ENCODE assay signal across 12 cellular contexts in the genomic region with DNA sequence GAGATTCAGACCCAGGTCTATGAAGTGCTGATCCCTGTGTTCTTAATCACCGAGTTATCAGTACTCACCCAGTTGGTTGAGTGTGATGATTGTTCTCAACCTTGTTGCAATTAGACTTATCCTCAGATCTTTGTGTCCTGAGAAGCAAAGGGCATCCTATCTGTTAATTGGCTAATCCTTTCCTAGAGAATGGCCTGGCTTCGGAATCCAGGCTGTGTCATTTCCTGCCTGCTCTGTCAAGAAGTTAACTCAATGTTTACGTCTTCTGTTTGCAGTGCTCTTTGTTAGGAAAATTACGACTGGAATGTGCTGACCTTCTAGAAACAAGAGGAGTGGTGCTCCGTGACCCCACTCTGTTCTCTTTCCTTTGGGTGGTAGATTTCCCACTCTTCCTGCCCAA. TPM values are rescaled to one million over a fixed set of nuclear protein-coding genes. Genes with fewer than 3 reads are reported as not detected.
DNase-seq lines count a peak whose midpoint lies in the region; ATAC-seq, FAIRE-seq and TF ChIP-seq lines count a peak whose summit lies in the region.
"Had no signal": no experiment of that assay in that cellular context is flagged by ENCODE, and none has a peak within 500 bp of the region (broad histone marks: within the 10 kb centered on the region; RNA-seq: fewer than 3 reads in every experiment).

No MANE protein-coding gene starts in this region.

- H3K4me3 ChIP-seq in liver (ENCODE audit: low read depth in 1 of 3, low read length in 3 of 3): no peak overlapping the region
- H3K4me3 ChIP-seq in HepG2 (replicated peaks in 1 of 3; ENCODE audit: insufficient read depth in 1 of 3, low read depth in 2 of 3, low read length in 3 of 3): no peak overlapping the region
- no peak overlapping the region for H3K4me3 ChIP-seq in H1 (ENCODE audit: extremely low read depth in 1 of 4, insufficient read depth in 2 of 4, low read depth in 3 of 4, low read length in 4 of 4)
- no peak overlapping the region for H3K4me3 ChIP-seq in right lobe of liver

- H3K4me1 ChIP-seq in liver (ENCODE audit: control insufficient read depth in 4 of 4, insufficient read depth in 4 of 4, low read length in 3 of 4): no peaks in the 10 kb centered on the region
- H3K4me1 ChIP-seq in HepG2 (ENCODE audit: insufficient read depth, low read length): no peaks in the 10 kb centered on the region
- H3K4me1 ChIP-seq in H1 (replicated peaks in 1 of 4; ENCODE audit: control insufficient read depth in 3 of 4, insufficient read depth in 4 of 4, low read length in 3 of 4): peaks cover 0 to 9% (median 4%) of the 10 kb centered on the region in 4 experiments; a peak in 5 of 7 replicates
- no peaks in the 10 kb centered on the region for H3K4me1 ChIP-seq in right lobe of liver

- H3K36me3 ChIP-seq in liver (ENCODE audit: control insufficient read depth in 4 of 4, insufficient read depth in 3 of 4, low read depth in 1 of 4, low read length in 3 of 4): peaks cover 0 to 8% (median 4%) of the 10 kb centered on the region in 4 donors
- peaks cover 13 to 43% of the 10 kb centered on the region in 2 experiments for H3K36me3 ChIP-seq in HepG2 (replicated peaks in 1 of 2; ENCODE audit: control insufficient read depth in 1 of 2, insufficient read depth in 2 of 2, low read length in 2 of 2)
- H3K36me3 ChIP-seq in H1 (ENCODE audit: control insufficient read depth in 2 of 4, insufficient read depth in 4 of 4, low read length in 3 of 4): peaks cover 8 to 51% (median 22%) of the 10 kb centered on the region in 4 experiments; a peak in 7 of 8 replicates
- H3K36me3 ChIP-seq in right lobe of liver: peaks cover 0 to 29% (median 0%) of the 10 kb centered on the region in 4 donors

- no peak overlapping the region for H3K23ac ChIP-seq in H1 (ENCODE audit: insufficient read length)

- H3K27me3 ChIP-seq in liver (ENCODE audit: control insufficient read depth in 4 of 4, insufficient read depth in 4 of 4, low read length in 3 of 4): no peaks in the 10 kb centered on the region
- no peaks in the 10 kb centered on the region for H3K27me3 ChIP-seq in HepG2 (ENCODE audit: control insufficient read depth in 1 of 2, insufficient read depth in 2 of 2, low read length in 2 of 2)
- H3K27me3 ChIP-seq in H1 (replicated peaks in 1 of 4; ENCODE audit: control insufficient read depth in 3 of 4, extremely low read depth in 1 of 4, insufficient read depth in 3 of 4, low read length in 3 of 4): no peaks in the 10 kb centered on the region
- no peaks in the 10 kb centered on the region for H3K27me3 ChIP-seq in right lobe of liver

- POLR2A ChIA-PET in HepG2 (lab: Yijun Ruan, JAX) (no interaction called here), H1 (lab: Charles Lee; ENCODE audit: partially characterized antibody) (interaction anchor here (1.0 to 17.5 kb wide), 5 partner anchors 9 to 29 kb away, joined by 3 to 475 read pairs (median 5); a partner anchor contains a TSS)

- H4K20me1 ChIP-seq in HepG2 (ENCODE audit: insufficient read depth, low read length) (no peaks in the 10 kb centered on the region), H1 (replicated peaks in 1 of 2; ENCODE audit: control insufficient read depth in 1 of 2, insufficient read depth in 2 of 2, low read length in 2 of 2) (peaks cover 0 to 1% of the 10 kb centered on the region in 2 experiments)

- no peak overlapping the region for H3K56ac ChIP-seq in H1 (replicated peaks; ENCODE audit: insufficient read length, low read depth, low read length)

- WGBS in liver: 75% methylated on average over 5 of the region's 5 CpGs
- 89% methylated on average over 5 of the region's 5 CpGs for WGBS in HepG2 (ENCODE audit: low lambda C conversion rate)
- 64% methylated on average over 5 of the region's 5 CpGs; no CpG with 5 or more reads in 1 of the 2 experiments for WGBS in H1 (ENCODE audit: extremely low coverage in 1 of 2, insufficient coverage in 1 of 2, insufficient read length in 1 of 2, insufficient replicate concordance in 2 of 2, low coverage in 1 of 2, low lambda C conversion rate in 2 of 2, missing lambda C conversion rate in 1 of 2), 2 experiments
- WGBS in right lobe of liver (ENCODE audit: insufficient coverage, low coverage, low lambda C conversion rate, missing lambda C conversion rate): 69% methylated on average over 5 of the region's 5 CpGs

- TF ChIP-seq CTCF in liver (IDR thresholded peaks at IDR 0.05; ENCODE audit: low read depth, low read length, missing input control) (no peak), HepG2 (CRISPR knock-in tag; IDR thresholded peaks at IDR 0.05) (no peak), H1 (IDR thresholded peaks at IDR 0.05; ENCODE audit: control extremely low read depth in 1 of 3, insufficient read depth in 1 of 3, low read depth in 1 of 3, low read length in 3 of 3) (no peak), right lobe of liver (IDR thresholded peaks at IDR 0.05) (no peak)

- no peak overlapping the region for H2AFZ ChIP-seq in HepG2 (ENCODE audit: low read length)
- no peak overlapping the region for H2AFZ ChIP-seq in H1 (ENCODE audit: low read length)

- BruUV-seq in HepG2 (replicated peaks; lab: Mats Ljungman, UMichigan): no TSS peak

- no peak overlapping the region for H4K91ac ChIP-seq in H1 (replicated peaks; ENCODE audit: insufficient read length, low read length)

- no peak for TF ChIP-seq RAD21 in liver (IDR thresholded peaks at IDR 0.05)
- no peak for TF ChIP-seq RAD21 in HepG2 (CRISPR knock-in tag; IDR thresholded peaks at IDR 0.05)
- TF ChIP-seq RAD21 in H1 (IDR thresholded peaks at IDR 0.05 in 1 of 2, conservative IDR thresholded peaks at IDR 0.05 in 1 of 2; ENCODE audit: low read depth in 2 of 2, low read length in 2 of 2): no peak

- H3K9me3 ChIP-seq in liver (ENCODE audit: control insufficient read depth in 4 of 4, low read length in 3 of 4) (no peaks in the 10 kb centered on the region), HepG2 (ENCODE audit: low read length) (no peaks in the 10 kb centered on the region), H1 (ENCODE audit: insufficient read depth in 2 of 2, low read depth in 1 of 2, low read length in 1 of 2) (no peaks in the 10 kb centered on the region), right lobe of liver (no peaks in the 10 kb centered on the region)

- FAIRE-seq in HepG2 (lab: Jason Lieb, UNC) (no peak), H1 (lab: Jason Lieb, UNC) (peak; percentile 69)

- H2BK20ac ChIP-seq in H1 (ENCODE audit: low read length): no peak overlapping the region

- no peak overlapping the region for H2BK120ac ChIP-seq in H1 (replicated peaks; ENCODE audit: low read depth, low read length)

- H3K27ac ChIP-seq in liver (ENCODE audit: low read depth in 1 of 2, low read length in 2 of 2) (peak overlapping the region in 1 of 2 donors; percentile 17), HepG2 (ENCODE audit: extremely low read length, insufficient read depth, low read length) (no peak overlapping the region), H1 (ENCODE audit: low read depth, low read length) (no peak overlapping the region), right lobe of liver (peak overlapping the region in 1 of 3 donors; percentile 18)

- no peak overlapping the region for H3K4ac ChIP-seq in H1 (replicated peaks; ENCODE audit: insufficient read length, low read depth, low read length)

- TF ChIP-seq POLR2A in HepG2 (IDR thresholded peaks at IDR 0.05; ENCODE audit: insufficient read depth in 1 of 2, low read depth in 2 of 2, low read length in 2 of 2) (no peak), H1 (IDR thresholded peaks at IDR 0.05; ENCODE audit: control extremely low read depth in 1 of 2, low read depth in 2 of 2, low read length in 2 of 2) (no peak), right lobe of liver (IDR thresholded peaks at IDR 0.05) (no peak), GM18505 (IDR thresholded peaks at IDR 0.05; ENCODE audit: borderline replicate concordance, extremely low read depth, insufficient read depth, insufficient read length) (no peak)

- H3K9ac ChIP-seq in liver (ENCODE audit: low read depth in 1 of 2, low read length in 2 of 2) (no peak overlapping the region), HepG2 (ENCODE audit: insufficient read depth, low read depth, low read length) (no peak overlapping the region), H1 (replicated peaks in 1 of 4; ENCODE audit: extremely low read depth in 1 of 4, low read depth in 3 of 4, low read length in 3 of 4) (no peak overlapping the region)

- no peak overlapping the region for H4K8ac ChIP-seq in H1 (ENCODE audit: extremely low read depth, insufficient read depth, low read length)

- CTCF ChIA-PET in HepG2 (lab: Yijun Ruan, JAX; ENCODE audit: low intra/inter-chr PET ratio, low total read pairs): no interaction called here
- CTCF ChIA-PET in H1 (lab: Charles Lee; ENCODE audit: partially characterized antibody): no interaction called here

- TF ChIP-seq EP300 in HepG2 (IDR thresholded peaks at IDR 0.05; ENCODE audit: low read depth in 2 of 2, low read length in 2 of 2) (no peak), HepG2 (CRISPR knock-in tag; IDR thresholded peaks at IDR 0.05; ENCODE audit: borderline replicate concordance) (no peak), H1 (IDR thresholded peaks at IDR 0.05; ENCODE audit: borderline replicate concordance in 1 of 2, low read depth in 2 of 2, low read length in 2 of 2) (no peak)

- H2BK15ac ChIP-seq in H1 (ENCODE audit: low read length): no peak overlapping the region

- H3K4me2 ChIP-seq in HepG2 (ENCODE audit: low read depth, low read length) (no peak overlapping the region), H1 (ENCODE audit: insufficient read depth in 1 of 2, low read depth in 2 of 2, low read length in 2 of 2) (peak overlapping the region in 1 of 2 experiments; percentile 53; a peak in 2 of 4 replicates)

- in situ Hi-C loops in HepG2 (cut with HindIII; ENCODE audit: extremely low pct_ligation_motif_present, low pct_unique_long_range_greater_than_20kb): no loop called here

- H3K79me2 ChIP-seq in HepG2 (ENCODE audit: insufficient read depth, low read length) (no peaks in the 10 kb centered on the region), H1 (ENCODE audit: control insufficient read depth in 1 of 2, insufficient read depth in 2 of 2, low read length in 2 of 2) (no peaks in the 10 kb centered on the region)

- ATAC-seq in HepG2 (no peak), right lobe of liver (peak; percentile 38 to 67 (median 48)), GM21723 (IDR thresholded peaks at IDR 0.05; ENCODE audit: unreplicated experiment) (no peak), GM18505 (IDR thresholded peaks at IDR 0.05; ENCODE audit: unreplicated experiment) (no peak), HG03139 (IDR thresholded peaks at IDR 0.05; ENCODE audit: unreplicated experiment) (no peak)
- ATAC-seq: natural killer cell had no signal

- DNase-seq in HepG2 (ENCODE audit: low spot score): no peak
- no peak for DNase-seq in H1 (ENCODE audit: low read depth in 1 of 2, low spot score in 2 of 2)
- no peak for DNase-seq in right lobe of liver
- DNase-seq in T1000 (lab: John Stamatoyannopoulos, UW): no peak
- DNase-seq: natural killer cell; NCI-H1417; stimulated activated CD4-positive, alpha-beta T cell treated with anti-CD3 and anti-CD28 coated beads, Interleukin-1b, Interleukin-23, amount 100 ng/mL, for 48 hours; T-helper 9 cell had no signal

- no peak overlapping the region for H4K5ac ChIP-seq in H1 (ENCODE audit: insufficient read length, low read depth, low read length)

- intact Hi-C loops in HepG2 (cut with micrococcal nuclease; ENCODE audit: unreplicated experiment): no loop called here
- intact Hi-C loops in right lobe of liver (cut with DNase I): no loop called here

- H3K23me2 ChIP-seq in H1 (ENCODE audit: low read depth, low read length): no peaks in the 10 kb centered on the region

- H2BK5ac ChIP-seq in H1 (ENCODE audit: low read depth, low read length): 0 out of 2 replicates have a peak overlapping the region, but pooled peaks have one; percentile 15

- H2BK12ac ChIP-seq in H1 (ENCODE audit: low read depth, low read length): no peak overlapping the region; the same call in 1 of the 2 replicates

- H3K18ac ChIP-seq in H1 (ENCODE audit: extremely low read depth, low read length): no peak overlapping the region; the same call in 1 of the 2 replicates

- no peak overlapping the region for H3K14ac ChIP-seq in H1 (ENCODE audit: insufficient read length)

- no peaks in the 10 kb centered on the region for H3K79me1 ChIP-seq in H1 (ENCODE audit: low read depth, low read length)

- no peak overlapping the region; the same call in 1 of the 2 replicates for H2AK5ac ChIP-seq in H1 (ENCODE audit: low read depth, low read length)

RNA-seq across cellular contexts. Expression of a gene that starts 14.7 kb away (rescaled TPM):
- total RNA-seq in liver (10 to 100 TPM; 60.2 to 84.8 TPM), HepG2 (2016; rRNA removed; fragmentation: Illumina TruSeq; extraction: Trizol) (184 and 352 TPM in 2 replicates), right lobe of liver (10 to 100 TPM; 37.4 to 85.2 (median 61.5) TPM)
- polyA plus RNA-seq in liver (10 to 100 TPM; 28.6 to 56.8 TPM), HepG2 (2011; rRNA removed) (687 and 738 TPM in 2 replicates), H1 (2011; rRNA removed) (716 and 1,238 TPM in 2 replicates)
- total RNA-seq in HepG2 (2016; cell fraction: cytosol; rRNA removed; fragmentation: Illumina TruSeq; extraction: Trizol; ENCODE audit: low read depth): 468 and 530 TPM in 2 replicates
- total RNA-seq in HepG2 (2016; cell fraction: insoluble cytoplasmic fraction; rRNA removed; fragmentation: Illumina TruSeq; extraction: Trizol): 176 and 342 TPM in 2 replicates
- 493 and 530 TPM in 2 replicates for total RNA-seq in HepG2 (2016; cell fraction: membrane; rRNA removed; fragmentation: Illumina TruSeq; extraction: Trizol)
- total RNA-seq in HepG2 (2016; cell fraction: nucleus; rRNA removed; fragmentation: Illumina TruSeq; extraction: Trizol): 518 and 556 TPM in 2 replicates
- polyA plus RNA-seq in HepG2 (2011; cell fraction: cytosol; rRNA removed): 564 and 847 TPM in 2 replicates
- polyA plus RNA-seq in HepG2 (2011; cell fraction: nucleus; rRNA removed): 400 and 532 TPM in 2 replicates
- polyA plus RNA-seq in HepG2 (2012): 512 and 724 TPM in 2 replicates
- 421 and 462 TPM in 2 replicates for polyA plus RNA-seq in HepG2 (2016; cell fraction: cytosol; fragmentation: Illumina TruSeq; extraction: Trizol; ENCODE audit: low read depth)
- polyA plus RNA-seq in HepG2 (2016; cell fraction: insoluble cytoplasmic fraction; fragmentation: Illumina TruSeq; extraction: Trizol; ENCODE audit: low read depth): 132 and 134 TPM in 2 replicates
- polyA plus RNA-seq in HepG2 (2016; cell fraction: membrane; fragmentation: Illumina TruSeq; extraction: Trizol; ENCODE audit: low read depth): 376 and 391 TPM in 2 replicates
- polyA plus RNA-seq in HepG2 (2016; cell fraction: nucleus; fragmentation: Illumina TruSeq; extraction: Trizol; ENCODE audit: insufficient read depth, low read depth): 612 and 634 TPM in 2 replicates
- 146 and 679 TPM in 2 replicates for polyA minus RNA-seq in HepG2 (2011; rRNA and poly(A)+ RNA removed; ENCODE audit: low replicate concordance)
- polyA minus RNA-seq in HepG2 (2011; cell fraction: cytosol; rRNA and poly(A)+ RNA removed): 112 and 117 TPM in 2 replicates
- 1,094 and 1,103 TPM in 2 replicates for polyA minus RNA-seq in HepG2 (2011; cell fraction: nucleus; rRNA and poly(A)+ RNA removed)
- 763 and 799 TPM in 2 replicates for total RNA-seq in H1 (2021; fragmentation: NEBNext Ultra II Directional; extraction: Animal tissue kit (Norgen Biotek cat#: 25700))
- polyA plus RNA-seq in H1 (2011; cell fraction: cytosol; rRNA removed): 1,318 TPM
- 616 TPM for polyA plus RNA-seq in H1 (2011; cell fraction: nucleus; rRNA removed)
- 903 to 1,125 TPM (median 1,026 TPM) in 4 replicates for polyA plus RNA-seq in H1 (2012, experiment 1 of 2)
- 245 TPM for polyA plus RNA-seq in H1 (2012, experiment 2 of 2)
- 730 TPM for polyA plus RNA-seq in H1 (2013, experiment 1 of 2)
- 658 TPM for polyA plus RNA-seq in H1 (2013, experiment 2 of 2)
- 674 and 729 TPM in 2 replicates for polyA minus RNA-seq in H1 (2011; rRNA and poly(A)+ RNA removed)
- 428 TPM for polyA minus RNA-seq in H1 (2011; cell fraction: cytosol; rRNA and poly(A)+ RNA removed)
- 1,795 TPM for polyA minus RNA-seq in H1 (2011; cell fraction: nucleus; rRNA and poly(A)+ RNA removed)

RNA-seq across cellular contexts. Expression of a gene that starts 15.1 kb away (rescaled TPM):
- total RNA-seq in liver (1 to 10 TPM; 5.7 to 6.1 TPM), HepG2 (2016; rRNA removed; fragmentation: Illumina TruSeq; extraction: Trizol) (7.7 and 10.7 TPM in 2 replicates), right lobe of liver (1 to 10 TPM; 2.8 to 6.1 (median 4.7) TPM)
- polyA plus RNA-seq in liver (under 1 TPM; 0.67 to 0.84 TPM), HepG2 (2011; rRNA removed) (1.9 and 2.6 TPM in 2 replicates), H1 (2011; rRNA removed) (1.6 and 1.7 TPM in 2 replicates)
- 0.61 and 0.97 TPM in 2 replicates for total RNA-seq in HepG2 (2016; cell fraction: cytosol; rRNA removed; fragmentation: Illumina TruSeq; extraction: Trizol; ENCODE audit: low read depth)
- 7.5 and 9.9 TPM in 2 replicates for total RNA-seq in HepG2 (2016; cell fraction: insoluble cytoplasmic fraction; rRNA removed; fragmentation: Illumina TruSeq; extraction: Trizol)
- total RNA-seq in HepG2 (2016; cell fraction: membrane; rRNA removed; fragmentation: Illumina TruSeq; extraction: Trizol): 3.4 and 3.6 TPM in 2 replicates
- 12.5 and 13.1 TPM in 2 replicates for total RNA-seq in HepG2 (2016; cell fraction: nucleus; rRNA removed; fragmentation: Illumina TruSeq; extraction: Trizol)
- 0.75 and 0.81 TPM in 2 replicates for polyA plus RNA-seq in HepG2 (2011; cell fraction: cytosol; rRNA removed)
- 3.3 and 4.0 TPM in 2 replicates for polyA plus RNA-seq in HepG2 (2011; cell fraction: nucleus; rRNA removed)
- polyA plus RNA-seq in HepG2 (2012): 1.6 and 1.9 TPM in 2 replicates
- polyA plus RNA-seq in HepG2 (2016; cell fraction: cytosol; fragmentation: Illumina TruSeq; extraction: Trizol; ENCODE audit: low read depth): 0.12 and 0.14 TPM in 2 replicates
- 1.4 and 1.9 TPM in 2 replicates for polyA plus RNA-seq in HepG2 (2016; cell fraction: insoluble cytoplasmic fraction; fragmentation: Illumina TruSeq; extraction: Trizol; ENCODE audit: low read depth)
- polyA plus RNA-seq in HepG2 (2016; cell fraction: membrane; fragmentation: Illumina TruSeq; extraction: Trizol; ENCODE audit: low read depth): 0.26 and 0.34 TPM in 2 replicates
- 5.4 and 5.5 TPM in 2 replicates for polyA plus RNA-seq in HepG2 (2016; cell fraction: nucleus; fragmentation: Illumina TruSeq; extraction: Trizol; ENCODE audit: insufficient read depth, low read depth)
- 11.7 and 14.4 TPM in 2 replicates for polyA minus RNA-seq in HepG2 (2011; rRNA and poly(A)+ RNA removed; ENCODE audit: low replicate concordance)
- polyA minus RNA-seq in HepG2 (2011; cell fraction: cytosol; rRNA and poly(A)+ RNA removed): 4.0 and 4.2 TPM in 2 replicates
- 20.0 and 21.6 TPM in 2 replicates for polyA minus RNA-seq in HepG2 (2011; cell fraction: nucleus; rRNA and poly(A)+ RNA removed)
- total RNA-seq in H1 (2021; fragmentation: NEBNext Ultra II Directional; extraction: Animal tissue kit (Norgen Biotek cat#: 25700)): 11.3 and 12.5 TPM in 2 replicates
- 2.5 TPM for polyA plus RNA-seq in H1 (2011; cell fraction: cytosol; rRNA removed)
- 5.2 TPM for polyA plus RNA-seq in H1 (2011; cell fraction: nucleus; rRNA removed)
- 1.6 to 4.6 TPM (median 2.8 TPM) in 4 replicates for polyA plus RNA-seq in H1 (2012, experiment 1 of 2)
- 0.14 TPM for polyA plus RNA-seq in H1 (2012, experiment 2 of 2)
- 3.3 TPM for polyA plus RNA-seq in H1 (2013, experiment 1 of 2)
- 2.8 TPM for polyA plus RNA-seq in H1 (2013, experiment 2 of 2)
- polyA minus RNA-seq in H1 (2011; rRNA and poly(A)+ RNA removed): 27.7 and 32.6 TPM in 2 replicates
- polyA minus RNA-seq in H1 (2011; cell fraction: cytosol; rRNA and poly(A)+ RNA removed): 5.9 TPM
- 15.9 TPM for polyA minus RNA-seq in H1 (2011; cell fraction: nucleus; rRNA and poly(A)+ RNA removed)

RNA-seq across cellular contexts. Expression of a gene that starts 28.4 kb away (rescaled TPM):
- total RNA-seq in liver (10 to 100 TPM in 1 of 2 donors, 1 to 10 TPM in 1; 1.5 to 19.1 TPM), HepG2 (2016; rRNA removed; fragmentation: Illumina TruSeq; extraction: Trizol) (14.2 and 17.9 TPM in 2 replicates), right lobe of liver (1 to 10 TPM; 1.0 to 2.2 (median 1.6) TPM)
- polyA plus RNA-seq in liver (under 1 TPM; 0.61 to 0.87 TPM), HepG2 (2011; rRNA removed) (2.4 and 4.4 TPM in 2 replicates), H1 (2011; rRNA removed) (4.5 and 6.6 TPM in 2 replicates)
- 3.6 and 3.8 TPM in 2 replicates for total RNA-seq in HepG2 (2016; cell fraction: cytosol; rRNA removed; fragmentation: Illumina TruSeq; extraction: Trizol; ENCODE audit: low read depth)
- total RNA-seq in HepG2 (2016; cell fraction: insoluble cytoplasmic fraction; rRNA removed; fragmentation: Illumina TruSeq; extraction: Trizol): 16.3 and 18.9 TPM in 2 replicates
- total RNA-seq in HepG2 (2016; cell fraction: membrane; rRNA removed; fragmentation: Illumina TruSeq; extraction: Trizol): 10.5 and 11.6 TPM in 2 replicates
- total RNA-seq in HepG2 (2016; cell fraction: nucleus; rRNA removed; fragmentation: Illumina TruSeq; extraction: Trizol): 10.3 and 16.2 TPM in 2 replicates
- 1.9 and 2.1 TPM in 2 replicates for polyA plus RNA-seq in HepG2 (2011; cell fraction: cytosol; rRNA removed)
- 1.3 and 1.7 TPM in 2 replicates for polyA plus RNA-seq in HepG2 (2011; cell fraction: nucleus; rRNA removed)
- polyA plus RNA-seq in HepG2 (2012): 2.7 and 3.3 TPM in 2 replicates
- 1.3 and 1.6 TPM in 2 replicates for polyA plus RNA-seq in HepG2 (2016; cell fraction: cytosol; fragmentation: Illumina TruSeq; extraction: Trizol; ENCODE audit: low read depth)
- polyA plus RNA-seq in HepG2 (2016; cell fraction: insoluble cytoplasmic fraction; fragmentation: Illumina TruSeq; extraction: Trizol; ENCODE audit: low read depth): 10.4 and 11.4 TPM in 2 replicates
- 4.1 and 4.4 TPM in 2 replicates for polyA plus RNA-seq in HepG2 (2016; cell fraction: membrane; fragmentation: Illumina TruSeq; extraction: Trizol; ENCODE audit: low read depth)
- polyA plus RNA-seq in HepG2 (2016; cell fraction: nucleus; fragmentation: Illumina TruSeq; extraction: Trizol; ENCODE audit: insufficient read depth, low read depth): 9.8 and 11.4 TPM in 2 replicates
- 8.2 and 23.6 TPM in 2 replicates for polyA minus RNA-seq in HepG2 (2011; rRNA and poly(A)+ RNA removed; ENCODE audit: low replicate concordance)
- 6.1 and 6.2 TPM in 2 replicates for polyA minus RNA-seq in HepG2 (2011; cell fraction: cytosol; rRNA and poly(A)+ RNA removed)
- 10.8 and 17.0 TPM in 2 replicates for polyA minus RNA-seq in HepG2 (2011; cell fraction: nucleus; rRNA and poly(A)+ RNA removed)
- 16.0 and 16.3 TPM in 2 replicates for total RNA-seq in H1 (2021; fragmentation: NEBNext Ultra II Directional; extraction: Animal tissue kit (Norgen Biotek cat#: 25700))
- polyA plus RNA-seq in H1 (2011; cell fraction: cytosol; rRNA removed): 7.6 TPM
- 4.0 TPM for polyA plus RNA-seq in H1 (2011; cell fraction: nucleus; rRNA removed)
- polyA plus RNA-seq in H1 (2012, experiment 1 of 2): 8.6 to 11.3 TPM (median 10.5 TPM) in 4 replicates
- polyA plus RNA-seq in H1 (2012, experiment 2 of 2): 4.4 TPM
- polyA plus RNA-seq in H1 (2013, experiment 1 of 2): 8.6 TPM
- 8.5 TPM for polyA plus RNA-seq in H1 (2013, experiment 2 of 2)
- polyA minus RNA-seq in H1 (2011; rRNA and poly(A)+ RNA removed): 18.1 and 23.7 TPM in 2 replicates
- polyA minus RNA-seq in H1 (2011; cell fraction: cytosol; rRNA and poly(A)+ RNA removed): 10.5 TPM
- 19.5 TPM for polyA minus RNA-seq in H1 (2011; cell fraction: nucleus; rRNA and poly(A)+ RNA removed)

RNA-seq across cellular contexts. Expression of a gene that starts 28.6 kb away (rescaled TPM):
- total RNA-seq in liver: 10 to 100 TPM in 1 of 2 donors, 1 to 10 TPM in 1; 9.7 to 13.0 TPM
- 10 to 100 TPM in 1 of 2 donors, 1 to 10 TPM in 1; 5.0 to 10.5 TPM for polyA plus RNA-seq in liver
- total RNA-seq in HepG2 (2016; rRNA removed; fragmentation: Illumina TruSeq; extraction: Trizol): 27.7 and 45.4 TPM in 2 replicates
- 4.1 and 4.2 TPM in 2 replicates for total RNA-seq in HepG2 (2016; cell fraction: cytosol; rRNA removed; fragmentation: Illumina TruSeq; extraction: Trizol; ENCODE audit: low read depth)
- total RNA-seq in HepG2 (2016; cell fraction: insoluble cytoplasmic fraction; rRNA removed; fragmentation: Illumina TruSeq; extraction: Trizol): 28.4 and 45.5 TPM in 2 replicates
- total RNA-seq in HepG2 (2016; cell fraction: membrane; rRNA removed; fragmentation: Illumina TruSeq; extraction: Trizol): 7.9 and 9.7 TPM in 2 replicates
- total RNA-seq in HepG2 (2016; cell fraction: nucleus; rRNA removed; fragmentation: Illumina TruSeq; extraction: Trizol): 21.0 and 21.8 TPM in 2 replicates
- polyA plus RNA-seq in HepG2 (2011; rRNA removed): 14.3 and 17.6 TPM in 2 replicates
- polyA plus RNA-seq in HepG2 (2011; cell fraction: cytosol; rRNA removed): 10.0 and 12.6 TPM in 2 replicates
- polyA plus RNA-seq in HepG2 (2011; cell fraction: nucleus; rRNA removed): 11.5 and 12.4 TPM in 2 replicates
- polyA plus RNA-seq in HepG2 (2012): 8.7 and 15.5 TPM in 2 replicates
- 1.4 TPM in 2 replicates for polyA plus RNA-seq in HepG2 (2016; cell fraction: cytosol; fragmentation: Illumina TruSeq; extraction: Trizol; ENCODE audit: low read depth)
- 43.8 and 44.7 TPM in 2 replicates for polyA plus RNA-seq in HepG2 (2016; cell fraction: insoluble cytoplasmic fraction; fragmentation: Illumina TruSeq; extraction: Trizol; ENCODE audit: low read depth)
- polyA plus RNA-seq in HepG2 (2016; cell fraction: membrane; fragmentation: Illumina TruSeq; extraction: Trizol; ENCODE audit: low read depth): 3.6 and 4.6 TPM in 2 replicates
- 20.8 and 21.4 TPM in 2 replicates for polyA plus RNA-seq in HepG2 (2016; cell fraction: nucleus; fragmentation: Illumina TruSeq; extraction: Trizol; ENCODE audit: insufficient read depth, low read depth)
- polyA minus RNA-seq in HepG2 (2011; rRNA and poly(A)+ RNA removed; ENCODE audit: low replicate concordance): 23.7 and 62.2 TPM in 2 replicates
- polyA minus RNA-seq in HepG2 (2011; cell fraction: cytosol; rRNA and poly(A)+ RNA removed): 16.4 and 18.7 TPM in 2 replicates
- polyA minus RNA-seq in HepG2 (2011; cell fraction: nucleus; rRNA and poly(A)+ RNA removed): 25.4 and 29.5 TPM in 2 replicates
- total RNA-seq in H1 (2021; fragmentation: NEBNext Ultra II Directional; extraction: Animal tissue kit (Norgen Biotek cat#: 25700)): 35.2 and 35.7 TPM in 2 replicates
- 15.8 and 21.0 TPM in 2 replicates for polyA plus RNA-seq in H1 (2011; rRNA removed)
- polyA plus RNA-seq in H1 (2011; cell fraction: cytosol; rRNA removed): 24.2 TPM
- 19.2 TPM for polyA plus RNA-seq in H1 (2011; cell fraction: nucleus; rRNA removed)
- 20.1 to 31.2 TPM (median 23.7 TPM) in 4 replicates for polyA plus RNA-seq in H1 (2012, experiment 1 of 2)
- polyA plus RNA-seq in H1 (2012, experiment 2 of 2): 4.2 TPM
- polyA plus RNA-seq in H1 (2013, experiment 1 of 2): 29.8 TPM
- 29.5 TPM for polyA plus RNA-seq in H1 (2013, experiment 2 of 2)
- polyA minus RNA-seq in H1 (2011; rRNA and poly(A)+ RNA removed): 43.8 and 46.7 TPM in 2 replicates
- polyA minus RNA-seq in H1 (2011; cell fraction: cytosol; rRNA and poly(A)+ RNA removed): 22.6 TPM
- polyA minus RNA-seq in H1 (2011; cell fraction: nucleus; rRNA and poly(A)+ RNA removed): 33.5 TPM
- 10 to 100 TPM in 5 of 6 experiments, 1 to 10 TPM in 1; 10.0 to 14.6 (median 13.4) TPM for total RNA-seq in right lobe of liver

Comparison
In these comparisons a context has a peak if more than half of its experiments do, and no peak if none do; other contexts are left out.
1. ATAC-seq: peak in right lobe of liver (4 of 4); none in HepG2 (single experiment), GM21723 (single experiment), GM18505 (single experiment) and HG03139 (single experiment).